ENCODE assay signal across 18 cellular contexts in the genomic region with DNA sequence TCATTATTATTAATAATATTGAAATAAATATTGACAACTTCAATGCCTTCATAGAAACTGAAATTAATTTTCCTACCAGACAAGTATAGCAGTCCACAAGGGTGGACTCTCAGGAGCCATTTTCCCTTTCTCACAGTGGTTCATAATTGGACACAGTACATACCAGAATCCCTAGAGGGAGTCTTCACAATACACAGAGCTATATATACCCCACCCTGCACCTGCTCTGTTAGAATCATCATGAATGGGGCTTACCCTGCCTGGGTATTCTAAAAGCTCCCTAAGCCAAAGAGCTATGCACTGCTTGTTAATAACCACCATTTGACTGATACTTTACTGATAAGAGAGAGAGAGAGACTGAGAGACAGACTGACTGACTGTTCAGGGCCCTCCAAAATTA.
DNase-seq lines count a peak whose midpoint lies in the region; ATAC-seq and TF ChIP-seq lines count a peak whose summit lies in the region.
"Had no signal": no experiment of that assay in that cellular context is flagged by ENCODE, and none has a peak within 500 bp of the region (broad histone marks: within the 10 kb centered on the region; RNA-seq: fewer than 3 reads in every experiment).

No MANE protein-coding gene starts in this region.

- no peaks in the 10 kb centered on the region for H3K4me1 Mint-ChIP-seq in immature natural killer cell

- no peak overlapping the region for H3K27ac Mint-ChIP-seq in immature natural killer cell
- H3K27ac Mint-ChIP-seq: activated T-helper 2 cell treated with anti-CD3 and anti-CD28 coated beads, Interferon-gamma antibody, Interleukin-2, Interleukin-4, amounts not matched to agents 10 μg/mL and 5 μg/mL and 100 μg/mL, durations not matched to agents 14 hours and 24 hours and 36 hours; CD14-positive monocyte; stimulated activated naive CD8-positive, alpha-beta T cell treated with anti-CD3 and anti-CD28 coated beads, Interleukin-15, Interleukin-2, amounts not matched to agents 100 ng/mL and 50 ng/mL, for 24 hours; T-cell had no signal

- no peak overlapping the region for H3K4me3 Mint-ChIP-seq in immature natural killer cell
- H3K4me3 Mint-ChIP-seq: CD14-positive monocyte; neural crest cell; stimulated activated naive CD8-positive, alpha-beta T cell treated with anti-CD3 and anti-CD28 coated beads, Interleukin-15, Interleukin-2, amounts not matched to agents 100 ng/mL and 50 ng/mL, for 24 hours; T-cell had no signal

- peaks cover 40% of the 10 kb centered on the region for H3K4me1 ChIP-seq in left ventricle myocardium inferior

- ATAC-seq in GM21423 (IDR thresholded peaks at IDR 0.05; ENCODE audit: unreplicated experiment): peak; percentile 64
- ATAC-seq in HG03520 (IDR thresholded peaks at IDR 0.05; ENCODE audit: unreplicated experiment): peak; percentile 68
- ATAC-seq: T-cell had no signal

- no peaks in the 10 kb centered on the region for H3K27me3 ChIP-seq in left ventricle myocardium inferior (ENCODE audit: low read depth)
- H3K27me3 ChIP-seq: esophagus squamous epithelium had no signal

- peaks cover 0 to 3% (median 0%) of the 10 kb centered on the region in 6 donors for H3K9me3 Mint-ChIP-seq in immature natural killer cell
- H3K9me3 Mint-ChIP-seq: activated T-helper 2 cell treated with anti-CD3 and anti-CD28 coated beads, Interferon-gamma antibody, Interleukin-2, Interleukin-4, amounts not matched to agents 10 μg/mL and 5 μg/mL and 100 μg/mL, durations not matched to agents 14 hours and 24 hours and 36 hours; neural crest cell; stimulated activated naive CD8-positive, alpha-beta T cell treated with anti-CD3 and anti-CD28 coated beads, Interleukin-15, Interleukin-2, amounts not matched to agents 100 ng/mL and 50 ng/mL, for 24 hours; T-cell had no signal

- peak; percentile 9 for DNase-seq in NCI-H2107 treated with DMSO at 0.1 percent for 48 hours (lab: John Stamatoyannopoulos, UW; ENCODE audit: unreplicated experiment)
- no peak for DNase-seq in NCI-H2107 (lab: John Stamatoyannopoulos, UW)
- peak; percentile 9 for DNase-seq in germinal center (ENCODE audit: low spot score)
- no peak for DNase-seq in left ventricle myocardium inferior
- no peak for DNase-seq in immature natural killer cell
- no peak for DNase-seq in DMS79 treated with DMSO at 0.1 percent for 48 hours (lab: John Stamatoyannopoulos, UW)
- DNase-seq: activated CD4-positive, CD25-positive, alpha-beta regulatory T cell; esophagus squamous epithelium; mesendoderm; NCI-H2081 treated with DMSO at 0.1 percent for 48 hours; NK-92 treated with Interleukin-12 subunit alpha and Interleukin-12 subunit beta, amount 100 ng/mL, for 24 hours; T-cell had no signal

- no peak overlapping the region for H3K4me3 ChIP-seq in left ventricle myocardium inferior
- H3K4me3 ChIP-seq: esophagus squamous epithelium had no signal

- TF ChIP-seq CTCF in left ventricle myocardium inferior (IDR thresholded peaks at IDR 0.05; ENCODE audit: borderline replicate concordance): no peak

- no peaks in the 10 kb centered on the region for H3K36me3 Mint-ChIP-seq in immature natural killer cell
- H3K36me3 Mint-ChIP-seq: CD14-positive monocyte, T-cell had no signal

- H3K27me3 Mint-ChIP-seq in immature natural killer cell (ENCODE audit: low read depth in 3 of 3): peaks cover 0 to 3% (median 0%) of the 10 kb centered on the region in 3 donors

- H3K36me3 ChIP-seq in left ventricle myocardium inferior: peaks cover 4% of the 10 kb centered on the region
- H3K36me3 ChIP-seq: esophagus squamous epithelium had no signal

- H3K9me3 ChIP-seq in left ventricle myocardium inferior (replicated peaks): no peaks in the 10 kb centered on the region
- H3K9me3 ChIP-seq: esophagus squamous epithelium had no signal

- intact Hi-C loops in left ventricle myocardium inferior (cut with micrococcal nuclease): no loop called here

- H3K27ac ChIP-seq in left ventricle myocardium inferior (replicated peaks): no peak overlapping the region
- H3K27ac ChIP-seq: esophagus squamous epithelium had no signal

Comparison
In these comparisons a context has a peak if more than half of its experiments do, and no peak if none do; other contexts are left out.
1. DNase-seq: peak in NCI-H2107 treated with DMSO at 0.1 percent for 48 hours (single experiment) and germinal center (single experiment); none in NCI-H2107 (single experiment), left ventricle myocardium inferior (single experiment), immature natural killer cell (0 of 3) and DMS79 treated with DMSO at 0.1 percent for 48 hours (single experiment).